24 cellular contexts compared by ENCODE assay signal in genomic region chr7:574661-575395, GRCh38. TPM values are rescaled to one million over a fixed set of nuclear protein-coding genes. Genes with fewer than 3 reads are reported as not detected.
A peak's percentile ranks its signal among the peaks of the same experiment; 100 is the strongest.
DNase-seq lines count a peak whose midpoint lies in the region; ATAC-seq and TF ChIP-seq lines count a peak whose summit lies in the region.
"Had no signal": no experiment of that assay in that cellular context is flagged by ENCODE, and none has a peak within 500 bp of the region (broad histone marks: within the 10 kb centered on the region; RNA-seq: fewer than 3 reads in every experiment).

No MANE protein-coding gene starts in this region.

- TF ChIP-seq POLR2A in sigmoid colon (IDR thresholded peaks at IDR 0.05) (no peak), tibial nerve (IDR thresholded peaks at IDR 0.05) (no peak)

- no peak overlapping the region for H3K4me3 ChIP-seq in fibroblast of villous mesenchyme (ENCODE audit: low read depth, low read length)
- H3K4me3 ChIP-seq in sigmoid colon: no peak overlapping the region
- H3K4me3 ChIP-seq in tibial nerve: no peak overlapping the region
- H3K4me3 ChIP-seq in MM.1S (ENCODE audit: low read length): no peak overlapping the region
- H3K4me3 ChIP-seq: heart right ventricle, thyroid gland had no signal

- H3K27me3 ChIP-seq in sigmoid colon: no peaks in the 10 kb centered on the region
- no peaks in the 10 kb centered on the region for H3K27me3 ChIP-seq in tibial nerve
- no peaks in the 10 kb centered on the region for H3K27me3 ChIP-seq in MM.1S (replicated peaks; ENCODE audit: insufficient read depth, low read length)
- H3K27me3 ChIP-seq: heart right ventricle, thyroid gland had no signal

- 53 to 80% methylated on average over 23 of the region's 23 CpGs for WGBS in sigmoid colon, 2 donors
- WGBS in tibial nerve, 2 donors: 86 to 87% methylated on average over 20 to 23 of the region's 23 CpGs

- H3K9me3 ChIP-seq in sigmoid colon: no peaks in the 10 kb centered on the region
- H3K9me3 ChIP-seq in tibial nerve: no peaks in the 10 kb centered on the region
- no peaks in the 10 kb centered on the region for H3K9me3 ChIP-seq in MM.1S (replicated peaks; ENCODE audit: insufficient read depth, low read length)
- H3K9me3 ChIP-seq: heart right ventricle, thyroid gland had no signal

- intact Hi-C loops in sigmoid colon (cut with DNase I): no loop called here

- H3K79me2 ChIP-seq in MM.1S (ENCODE audit: low read length): no peaks in the 10 kb centered on the region

- H3K9me2 ChIP-seq in MM.1S (replicated peaks; ENCODE audit: insufficient read depth, low read length): no peaks in the 10 kb centered on the region

- no peak overlapping the region for H3K9ac ChIP-seq in MM.1S (ENCODE audit: low read length)

- DNase-seq in DMS 273 treated with DMSO at 0.1 percent for 48 hours (lab: John Stamatoyannopoulos, UW): peak; percentile 28
- DNase-seq in NCI-H524 (lab: John Stamatoyannopoulos, UW): peak; percentile 54 to 84
- peak; percentile 28 for DNase-seq in fibroblast of villous mesenchyme (ENCODE audit: low read depth)
- DNase-seq in sigmoid colon: no peak
- DNase-seq in tibial nerve (ENCODE audit: low spot score in 2 of 2): no peak
- no peak for DNase-seq in MM.1S
- no peak for DNase-seq in SW 1271 (lab: John Stamatoyannopoulos, UW)
- DNase-seq: activated B cell treated with CpG ODN at 0.5 μM for 24 hours; activated CD4-positive, alpha-beta T cell treated with anti-CD3 and anti-CD28 coated beads, Interleukin-2, amount 50 U/mL, for 48 hours; activated CD8-positive, alpha-beta memory T cell treated with anti-CD3 and anti-CD28 coated beads, Interleukin-2, amount 50 U/mL, for 4 hours; CD4-positive, alpha-beta memory T cell; central memory CD4-positive, alpha-beta T cell; DMS153; heart right ventricle; HFFc6; KBM-7; naive B cell; NCI-H187; NCI-H226; NCI-H82; thyroid gland had no signal

- H3K27ac ChIP-seq in sigmoid colon (peak overlapping the region in 3 of 4 donors; percentile 30 to 59 (median 31)), tibial nerve (peak overlapping the region in 1 of 4 donors; percentile 52), MM.1S (ENCODE audit: low read length) (no peak overlapping the region)
- H3K27ac ChIP-seq: thyroid gland had no signal

- TF ChIP-seq CTCF in fibroblast of villous mesenchyme (IDR thresholded peaks at IDR 0.05; ENCODE audit: insufficient read depth, low read depth, low read length) (no peak), sigmoid colon (IDR thresholded peaks at IDR 0.05) (no peak), tibial nerve (IDR thresholded peaks at IDR 0.05) (no peak), MM.1S (IDR thresholded peaks at IDR 0.05; ENCODE audit: low read length) (no peak)

- H3K4me1 ChIP-seq in sigmoid colon: peaks cover 0 to 16% (median 14%) of the 10 kb centered on the region in 4 donors
- H3K4me1 ChIP-seq in tibial nerve: peaks cover 0 to 24% (median 3%) of the 10 kb centered on the region in 4 donors
- no peaks in the 10 kb centered on the region for H3K4me1 ChIP-seq in MM.1S (ENCODE audit: low read length)
- H3K4me1 ChIP-seq: thyroid gland had no signal

- H4K20me1 ChIP-seq in MM.1S (ENCODE audit: insufficient read depth, low read length): no peaks in the 10 kb centered on the region

- H3F3A ChIP-seq in MM.1S (ENCODE audit: insufficient read depth, low read length): no peaks in the 10 kb centered on the region

- peaks cover 0 to 6% (median 0%) of the 10 kb centered on the region in 4 donors for H3K36me3 ChIP-seq in sigmoid colon
- peaks cover 0 to 6% (median 0%) of the 10 kb centered on the region in 3 donors for H3K36me3 ChIP-seq in tibial nerve
- H3K36me3 ChIP-seq in MM.1S (replicated peaks; ENCODE audit: insufficient read depth, low read length): no peaks in the 10 kb centered on the region
- H3K36me3 ChIP-seq: thyroid gland had no signal

- no peak for ATAC-seq in GM18907 (IDR thresholded peaks at IDR 0.05; ENCODE audit: unreplicated experiment)
- ATAC-seq: activated naive CD4-positive, alpha-beta T cell treated with anti-CD3 and anti-CD28 coated beads, Interleukin-2, amount 50 U/mL, for 72 hours; activated T-helper 17 cell treated with anti-CD3 and anti-CD28 coated beads, Interleukin-2, amount 50 U/mL, for 72 hours had no signal

- H3K4me2 ChIP-seq in MM.1S (ENCODE audit: low read depth, low read length): no peak overlapping the region

- no peak for TF ChIP-seq EP300 in sigmoid colon (IDR thresholded peaks at IDR 0.05)
- TF ChIP-seq EP300 in tibial nerve (IDR thresholded peaks at IDR 0.05): no peak

- no peak overlapping the region for H2AFZ ChIP-seq in MM.1S (ENCODE audit: low read length)

RNA-seq across cellular contexts. Expression of gene PDGFA, which starts 55.2 kb away (rescaled TPM):
- 43.2 and 86.7 TPM in 2 replicates for total RNA-seq in fibroblast of villous mesenchyme
- total RNA-seq in sigmoid colon: 10 to 100 TPM; 33.9 to 38.5 (median 36.9) TPM
- polyA plus RNA-seq in sigmoid colon: 10 to 100 TPM; 19.7 to 21.6 (median 20.0) TPM
- total RNA-seq in tibial nerve: 10 to 100 TPM; 33.4 to 84.1 (median 40.6) TPM
- polyA plus RNA-seq: CD4-positive, alpha-beta memory T cell had no signal

Comparison
In these comparisons a context has a peak if more than half of its experiments do, and no peak if none do; other contexts are left out.
1. DNase-seq: peak in DMS 273 treated with DMSO at 0.1 percent for 48 hours (single experiment), NCI-H524 (2 of 2) and fibroblast of villous mesenchyme (single experiment); none in sigmoid colon (single experiment), tibial nerve (0 of 2), MM.1S (single experiment) and SW 1271 (0 of 2).